In the genomic region with DNA sequence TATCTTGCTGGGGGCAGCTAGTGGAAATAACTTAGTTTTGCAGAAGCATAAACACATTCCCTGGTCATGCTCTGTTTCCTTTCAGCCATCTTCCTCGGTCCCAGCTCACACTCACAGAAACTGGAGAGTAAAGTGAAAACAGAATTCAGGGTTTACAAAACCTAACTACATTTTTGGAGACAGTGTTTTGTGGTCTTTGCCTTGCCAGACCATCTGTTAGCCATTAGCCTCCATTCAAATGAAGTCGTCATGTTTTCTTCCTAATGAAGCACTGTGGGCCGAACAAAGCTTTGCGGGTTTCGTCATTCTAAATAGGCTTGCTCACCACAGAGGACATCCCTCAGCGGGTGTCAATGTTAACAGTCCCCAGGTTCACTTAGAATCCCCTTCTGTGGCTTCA, we compare ENCODE assay signal across 15 cellular contexts.
DNase-seq lines count a peak whose midpoint lies in the region; ATAC-seq, FAIRE-seq and TF ChIP-seq lines count a peak whose summit lies in the region.
"Had no signal": no experiment of that assay in that cellular context is flagged by ENCODE, and none has a peak within 500 bp of the region (broad histone marks: within the 10 kb centered on the region; RNA-seq: fewer than 3 reads in every experiment).

No MANE protein-coding gene starts in this region.

- no peaks in the 10 kb centered on the region for H4K20me1 ChIP-seq in SK-N-SH (ENCODE audit: insufficient read depth)

- no peaks in the 10 kb centered on the region for H3K9me2 ChIP-seq in SK-N-SH

- no peaks in the 10 kb centered on the region for H3K79me2 ChIP-seq in SK-N-SH (ENCODE audit: insufficient read depth)

- no peaks in the 10 kb centered on the region for H3F3A ChIP-seq in SK-N-SH (replicated peaks; ENCODE audit: insufficient read depth)

- H3K9me3 Mint-ChIP-seq in naive thymus-derived CD4-positive, alpha-beta T cell: peaks cover 0 to 18% (median 10%) of the 10 kb centered on the region in 11 donors

- H3K36me3 ChIP-seq in SK-N-SH (replicated peaks in 1 of 2; ENCODE audit: control insufficient read depth in 1 of 2, insufficient read depth in 2 of 2, low read length in 1 of 2) (no peaks in the 10 kb centered on the region), body of pancreas (replicated peaks in 1 of 2; ENCODE audit: insufficient read depth in 1 of 2, low read depth in 2 of 2) (no peaks in the 10 kb centered on the region), kidney (ENCODE audit: control insufficient read depth in 1 of 2, insufficient read depth in 2 of 2, low read length in 2 of 2) (no peaks in the 10 kb centered on the region), subcutaneous abdominal adipose tissue (ENCODE audit: control insufficient read depth in 5 of 5, insufficient read depth in 5 of 5, low read length in 5 of 5) (no peaks in the 10 kb centered on the region)
- no peaks in the 10 kb centered on the region for H3K36me3 ChIP-seq in naive thymus-derived CD4-positive, alpha-beta T cell (ENCODE audit: control insufficient read depth in 2 of 3, insufficient read depth in 3 of 3, low read length in 3 of 3)

- H2AFZ ChIP-seq in SK-N-SH (ENCODE audit: low read depth): peak overlapping the region; percentile 19

- DNase-seq in SK-N-SH (no peak), body of pancreas (peak in 1 of 4 donors; percentile 25), kidney (no peak), OCI-M2 (lab: John Stamatoyannopoulos, UW; ENCODE audit: unreplicated experiment) (no peak)
- DNase-seq in naive thymus-derived CD4-positive, alpha-beta T cell: no peak
- DNase-seq: 8988T; activated CD4-positive, alpha-beta T cell treated with anti-CD3 and anti-CD28 coated beads, Interleukin-2, amount 50 U/mL, for 48 hours; activated naive CD4-positive, alpha-beta T cell treated with anti-CD3 and anti-CD28 coated beads for 36 hours; DMS53; NCI-H69; stimulated activated CD4-positive, alpha-beta T cell treated with anti-CD3 and anti-CD28 coated beads, Interleukin-2, amount 100 ng/mL, for 48 hours; stimulated activated naive CD8-positive, alpha-beta T cell treated with anti-CD3 and anti-CD28 coated beads, Interleukin-15, amount 100 ng/mL, for 72 hours had no signal

- no peak for TF ChIP-seq POLR2A in body of pancreas (IDR thresholded peaks at IDR 0.05)

- H3K4me1 Mint-ChIP-seq in naive thymus-derived CD4-positive, alpha-beta T cell: no peaks in the 10 kb centered on the region
- H3K4me1 Mint-ChIP-seq: stimulated activated naive CD8-positive, alpha-beta T cell treated with anti-CD3 and anti-CD28 coated beads, Interleukin-15, amount 100 ng/mL, for 72 hours had no signal

- H3K4me2 ChIP-seq in SK-N-SH: 0 out of 2 replicates have a peak overlapping the region, but pooled peaks have one; percentile 32

- H3K4me3 ChIP-seq in SK-N-SH (ENCODE audit: low read depth in 2 of 2, low read length in 1 of 2) (no peak overlapping the region), body of pancreas (no peak overlapping the region), kidney (ENCODE audit: low read length in 2 of 2) (peak overlapping the region in 1 of 2 donors; percentile 32), subcutaneous abdominal adipose tissue (ENCODE audit: low read depth in 1 of 5, low read length in 5 of 5) (no peak overlapping the region)
- no peak overlapping the region for H3K4me3 ChIP-seq in naive thymus-derived CD4-positive, alpha-beta T cell (ENCODE audit: low read length)

- peaks cover 0 to 7% (median 0%) of the 10 kb centered on the region in 5 donors for H3K27me3 Mint-ChIP-seq in naive thymus-derived CD4-positive, alpha-beta T cell
- H3K27me3 Mint-ChIP-seq: stimulated activated naive CD8-positive, alpha-beta T cell treated with anti-CD3 and anti-CD28 coated beads, Interleukin-15, amount 100 ng/mL, for 72 hours had no signal

- H3K36me3 Mint-ChIP-seq in naive thymus-derived CD4-positive, alpha-beta T cell: no peaks in the 10 kb centered on the region

- no peak for TF ChIP-seq EP300 in SK-N-SH (IDR thresholded peaks at IDR 0.05; ENCODE audit: borderline replicate concordance in 1 of 2, low read depth in 1 of 2, low read length in 1 of 2)

- no peak for TF ChIP-seq RAD21 in SK-N-SH (IDR thresholded peaks at IDR 0.05; ENCODE audit: low read length)

- H3K27ac Mint-ChIP-seq in naive thymus-derived CD4-positive, alpha-beta T cell: no peak overlapping the region
- H3K27ac Mint-ChIP-seq: activated naive CD4-positive, alpha-beta T cell treated with anti-CD3 and anti-CD28 coated beads for 36 hours; stimulated activated naive CD8-positive, alpha-beta T cell treated with anti-CD3 and anti-CD28 coated beads, Interleukin-15, amount 100 ng/mL, for 72 hours had no signal

- POLR2A ChIA-PET in SK-N-SH (lab: Yijun Ruan, JAX): no interaction called here
- POLR2A ChIA-PET in naive thymus-derived CD4-positive, alpha-beta T cell (lab: Charles Lee): no interaction called here

- H3K9ac ChIP-seq in SK-N-SH (no peak overlapping the region), kidney (ENCODE audit: low read length in 2 of 2) (peak overlapping the region in 1 of 2 donors; percentile 20), subcutaneous abdominal adipose tissue (ENCODE audit: low read length in 5 of 5) (no peak overlapping the region)

- intact Hi-C loops in body of pancreas (cut with DNase I): no loop called here
- intact Hi-C loops in kidney (cut with DNase I): no loop called here
- intact Hi-C loops in naive thymus-derived CD4-positive, alpha-beta T cell (cut with micrococcal nuclease): no loop called here

- H3K27ac ChIP-seq in SK-N-SH (ENCODE audit: low read depth in 2 of 2, low read length in 1 of 2) (peak overlapping the region in 1 of 2 experiments; percentile 34; a peak in 2 of 4 replicates), body of pancreas (peak overlapping the region in 2 of 4 donors; percentile 12 to 38), kidney (ENCODE audit: low read depth in 2 of 2, low read length in 2 of 2) (peak overlapping the region; percentile 82 to 83), subcutaneous abdominal adipose tissue (ENCODE audit: low read depth, low read length) (peak overlapping the region; percentile 21)
- no peak overlapping the region for H3K27ac ChIP-seq in naive thymus-derived CD4-positive, alpha-beta T cell (ENCODE audit: low read depth, low read length)

- peaks cover 12% of the 10 kb centered on the region; the same call in 1 of the 2 replicates for H3K27me3 ChIP-seq in SK-N-SH (ENCODE audit: insufficient read depth)
- no peaks in the 10 kb centered on the region for H3K27me3 ChIP-seq in body of pancreas
- H3K27me3 ChIP-seq in subcutaneous abdominal adipose tissue (ENCODE audit: control insufficient read depth in 5 of 5, insufficient read depth in 4 of 5, low read length in 5 of 5): no peaks in the 10 kb centered on the region
- H3K27me3 ChIP-seq in naive thymus-derived CD4-positive, alpha-beta T cell (ENCODE audit: control insufficient read depth in 2 of 2, insufficient read depth in 2 of 2, low read length in 2 of 2): no peaks in the 10 kb centered on the region

- H3K4me1 ChIP-seq in SK-N-SH (ENCODE audit: control insufficient read depth in 1 of 2, insufficient read depth in 2 of 2, low read depth in 1 of 2, low read length in 1 of 2): no peaks in the 10 kb centered on the region
- no peaks in the 10 kb centered on the region for H3K4me1 ChIP-seq in body of pancreas
- H3K4me1 ChIP-seq in kidney (ENCODE audit: control insufficient read depth in 1 of 2, insufficient read depth in 1 of 2, low read depth in 1 of 2, low read length in 2 of 2): peaks cover 10 to 13% of the 10 kb centered on the region in 2 donors
- H3K4me1 ChIP-seq in subcutaneous abdominal adipose tissue (ENCODE audit: control insufficient read depth in 5 of 5, insufficient read depth in 5 of 5, low read length in 5 of 5): no peaks in the 10 kb centered on the region
- no peaks in the 10 kb centered on the region for H3K4me1 ChIP-seq in naive thymus-derived CD4-positive, alpha-beta T cell (ENCODE audit: control insufficient read depth in 2 of 2, insufficient read depth in 2 of 2, low read length in 2 of 2)

- WGBS in SK-N-SH (ENCODE audit: low lambda C conversion rate): 4% methylated on average over 6 of the region's 6 CpGs
- 71 to 76% methylated on average over 6 of the region's 6 CpGs for WGBS in body of pancreas, 2 donors

- TF ChIP-seq CTCF in SK-N-SH (IDR thresholded peaks at IDR 0.05) (no peak), body of pancreas (IDR thresholded peaks at IDR 0.05) (no peak), kidney (IDR thresholded peaks at IDR 0.05; ENCODE audit: borderline replicate concordance, extremely low read depth, insufficient read depth) (no peak)

- H3K9me3 ChIP-seq in SK-N-SH: no peaks in the 10 kb centered on the region
- no peaks in the 10 kb centered on the region for H3K9me3 ChIP-seq in body of pancreas
- H3K9me3 ChIP-seq in kidney (ENCODE audit: control insufficient read depth in 1 of 2, low read length in 2 of 2): peaks cover 0 to 2% of the 10 kb centered on the region in 2 donors
- peaks cover 2 to 19% (median 16%) of the 10 kb centered on the region in 5 donors for H3K9me3 ChIP-seq in subcutaneous abdominal adipose tissue (ENCODE audit: control insufficient read depth in 5 of 5, low read length in 5 of 5)
- H3K9me3 ChIP-seq in naive thymus-derived CD4-positive, alpha-beta T cell (ENCODE audit: control insufficient read depth in 2 of 3, low read length in 3 of 3): no peaks in the 10 kb centered on the region

- ATAC-seq in SK-N-SH treated with all-trans-retinoic acid at 6 μM for 48 hours (no peak), body of pancreas (peak; percentile 33), GM18502 (IDR thresholded peaks at IDR 0.05; ENCODE audit: poor library complexity, unreplicated experiment) (no peak)
- no peak for ATAC-seq in naive thymus-derived CD4-positive, alpha-beta T cell
- ATAC-seq: stimulated activated naive CD8-positive, alpha-beta T cell treated with anti-CD3 and anti-CD28 coated beads, Interleukin-15, amount 100 ng/mL, for 72 hours had no signal

- H3K4me3 Mint-ChIP-seq in naive thymus-derived CD4-positive, alpha-beta T cell: no peak overlapping the region
- H3K4me3 Mint-ChIP-seq: activated naive CD4-positive, alpha-beta T cell treated with anti-CD3 and anti-CD28 coated beads for 36 hours; stimulated activated naive CD8-positive, alpha-beta T cell treated with anti-CD3 and anti-CD28 coated beads, Interleukin-15, amount 100 ng/mL, for 72 hours had no signal

- no peak for FAIRE-seq in kidney (lab: Jason Lieb, UNC)

- CTCF ChIA-PET in SK-N-SH (lab: Yijun Ruan, JAX): no interaction called here
- CTCF ChIA-PET in naive thymus-derived CD4-positive, alpha-beta T cell (lab: Charles Lee): no interaction called here

TF ChIP-seq in SK-N-SH, 30 proteins besides CTCF, POLR2A, EP300 and RAD21 (continues in another document):
- no peak for TF ChIP-seq POLR2AphosphoS5 (IDR thresholded peaks at IDR 0.05; ENCODE audit: low read depth, low read length)

TF ChIP-seq in SK-N-SH treated with all-trans-retinoic acid at 6 μM for 48 hours, 23 proteins besides CTCF, POLR2A, EP300 and RAD21 (continues in another document):
- TF ChIP-seq TCF4 (CRISPR knock-in tag; IDR thresholded peaks at IDR 0.05; ENCODE audit: borderline replicate concordance) (no peak), ZFP30 (CRISPR knock-in tag; IDR thresholded peaks at IDR 0.05) (no peak)
